1 cellular context compared by ENCODE assay signal in the genomic region with DNA sequence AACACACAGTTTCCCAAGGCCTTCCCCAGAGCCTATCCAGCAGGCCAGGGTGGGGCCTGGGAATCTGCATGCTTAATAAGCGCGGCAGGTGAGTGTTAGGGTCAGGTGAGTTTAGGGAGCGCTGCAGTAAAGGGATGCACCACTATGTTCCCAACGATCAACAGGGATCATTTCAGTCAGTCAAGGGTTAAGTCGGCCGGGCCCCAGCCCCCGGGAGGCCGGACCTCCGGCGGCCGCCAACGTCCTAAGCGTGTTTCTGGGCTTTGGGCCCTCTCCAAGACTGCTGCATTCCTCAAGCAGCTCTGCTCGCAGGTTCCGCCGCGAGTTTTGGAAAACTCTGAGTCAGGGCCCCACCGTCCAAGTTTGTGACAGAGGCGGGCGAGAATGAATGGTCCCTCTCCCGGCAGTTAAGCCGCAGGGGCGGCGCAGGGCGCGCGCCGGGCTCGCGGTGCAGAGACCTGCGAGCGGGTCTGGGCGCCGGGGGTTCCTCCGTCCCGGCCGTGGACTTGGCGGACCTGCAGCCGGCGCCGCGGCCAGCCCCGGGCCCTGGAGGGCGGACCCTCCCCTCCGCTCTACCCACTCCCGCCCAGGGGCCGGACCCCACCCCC.
TF ChIP-seq lines count a peak whose summit lies in the region.

No MANE protein-coding gene starts in this region.

TF ChIP-seq in GM23338, 12 proteins besides CTCF, POLR2A, EP300 and RAD21 (continued from another document):
- TF ChIP-seq, protein P1, sequence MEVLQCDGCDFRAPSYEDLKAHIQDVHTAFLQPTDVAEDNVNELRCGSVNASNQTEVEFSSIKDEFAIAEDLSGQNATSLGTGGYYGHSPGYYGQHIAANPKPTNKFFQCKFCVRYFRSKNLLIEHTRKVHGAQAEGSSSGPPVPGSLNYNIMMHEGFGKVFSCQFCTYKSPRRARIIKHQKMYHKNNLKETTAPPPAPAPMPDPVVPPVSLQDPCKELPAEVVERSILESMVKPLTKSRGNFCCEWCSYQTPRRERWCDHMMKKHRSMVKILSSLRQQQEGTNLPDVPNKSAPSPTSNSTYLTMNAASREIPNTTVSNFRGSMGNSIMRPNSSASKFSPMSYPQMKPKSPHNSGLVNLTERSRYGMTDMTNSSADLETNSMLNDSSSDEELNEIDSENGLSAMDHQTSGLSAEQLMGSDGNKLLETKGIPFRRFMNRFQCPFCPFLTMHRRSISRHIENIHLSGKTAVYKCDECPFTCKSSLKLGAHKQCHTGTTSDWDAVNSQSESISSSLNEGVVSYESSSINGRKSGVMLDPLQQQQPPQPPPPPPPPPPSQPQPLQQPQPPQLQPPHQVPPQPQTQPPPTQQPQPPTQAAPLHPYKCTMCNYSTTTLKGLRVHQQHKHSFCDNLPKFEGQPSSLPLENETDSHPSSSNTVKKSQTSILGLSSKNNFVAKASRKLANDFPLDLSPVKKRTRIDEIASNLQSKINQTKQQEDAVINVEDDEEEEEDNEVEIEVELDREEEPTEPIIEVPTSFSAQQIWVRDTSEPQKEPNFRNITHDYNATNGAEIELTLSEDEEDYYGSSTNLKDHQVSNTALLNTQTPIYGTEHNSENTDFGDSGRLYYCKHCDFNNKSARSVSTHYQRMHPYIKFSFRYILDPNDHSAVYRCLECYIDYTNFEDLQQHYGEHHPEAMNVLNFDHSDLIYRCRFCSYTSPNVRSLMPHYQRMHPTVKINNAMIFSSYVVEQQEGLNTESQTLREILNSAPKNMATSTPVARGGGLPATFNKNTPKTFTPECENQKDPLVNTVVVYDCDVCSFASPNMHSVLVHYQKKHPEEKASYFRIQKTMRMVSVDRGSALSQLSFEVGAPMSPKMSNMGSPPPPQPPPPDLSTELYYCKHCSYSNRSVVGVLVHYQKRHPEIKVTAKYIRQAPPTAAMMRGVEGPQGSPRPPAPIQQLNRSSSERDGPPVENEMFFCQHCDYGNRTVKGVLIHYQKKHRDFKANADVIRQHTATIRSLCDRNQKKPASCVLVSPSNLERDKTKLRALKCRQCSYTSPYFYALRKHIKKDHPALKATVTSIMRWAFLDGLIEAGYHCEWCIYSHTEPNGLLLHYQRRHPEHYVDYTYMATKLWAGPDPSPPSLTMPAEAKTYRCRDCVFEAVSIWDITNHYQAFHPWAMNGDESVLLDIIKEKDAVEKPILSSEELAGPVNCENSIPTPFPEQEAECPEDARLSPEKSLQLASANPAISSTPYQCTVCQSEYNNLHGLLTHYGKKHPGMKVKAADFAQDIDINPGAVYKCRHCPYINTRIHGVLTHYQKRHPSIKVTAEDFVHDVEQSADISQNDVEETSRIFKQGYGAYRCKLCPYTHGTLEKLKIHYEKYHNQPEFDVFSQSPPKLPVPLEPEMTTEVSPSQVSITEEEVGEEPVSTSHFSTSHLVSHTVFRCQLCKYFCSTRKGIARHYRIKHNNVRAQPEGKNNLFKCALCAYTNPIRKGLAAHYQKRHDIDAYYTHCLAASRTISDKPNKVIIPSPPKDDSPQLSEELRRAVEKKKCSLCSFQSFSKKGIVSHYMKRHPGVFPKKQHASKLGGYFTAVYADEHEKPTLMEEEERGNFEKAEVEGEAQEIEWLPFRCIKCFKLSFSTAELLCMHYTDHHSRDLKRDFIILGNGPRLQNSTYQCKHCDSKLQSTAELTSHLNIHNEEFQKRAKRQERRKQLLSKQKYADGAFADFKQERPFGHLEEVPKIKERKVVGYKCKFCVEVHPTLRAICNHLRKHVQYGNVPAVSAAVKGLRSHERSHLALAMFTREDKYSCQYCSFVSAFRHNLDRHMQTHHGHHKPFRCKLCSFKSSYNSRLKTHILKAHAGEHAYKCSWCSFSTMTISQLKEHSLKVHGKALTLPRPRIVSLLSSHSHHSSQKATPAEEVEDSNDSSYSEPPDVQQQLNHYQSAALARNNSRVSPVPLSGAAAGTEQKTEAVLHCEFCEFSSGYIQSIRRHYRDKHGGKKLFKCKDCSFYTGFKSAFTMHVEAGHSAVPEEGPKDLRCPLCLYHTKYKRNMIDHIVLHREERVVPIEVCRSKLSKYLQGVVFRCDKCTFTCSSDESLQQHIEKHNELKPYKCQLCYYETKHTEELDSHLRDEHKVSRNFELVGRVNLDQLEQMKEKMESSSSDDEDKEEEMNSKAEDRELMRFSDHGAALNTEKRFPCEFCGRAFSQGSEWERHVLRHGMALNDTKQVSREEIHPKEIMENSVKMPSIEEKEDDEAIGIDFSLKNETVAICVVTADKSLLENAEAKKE (CRISPR knock-in tag; IDR thresholded peaks at IDR 0.05): no peak
- no peak for TF ChIP-seq EZH2phosphoT487 (IDR thresholded peaks at IDR 0.05; ENCODE audit: unreplicated experiment)
TF ChIP-seq in GM23338: peak in this region for 0.
